Comparison of ENCODE assay signal across 1 cellular context in genomic region chr10:100985336-100985735, GRCh38.
A peak's percentile ranks its signal among the peaks of the same experiment; 100 is the strongest.
TF ChIP-seq lines count a peak whose summit lies in the region.

No MANE protein-coding gene starts in this region.

TF ChIP-seq in HepG2, 621 proteins besides CTCF, POLR2A, EP300 and RAD21:
- TF ChIP-seq SAP130 (CRISPR knock-in tag; IDR thresholded peaks at IDR 0.05; ENCODE audit: low read depth) (peak; percentile 19; the same call in 1 of the 2 replicates), NR2C2 (CRISPR knock-in tag; IDR thresholded peaks at IDR 0.05; ENCODE audit: borderline replicate concordance) (0 out of 2 replicates have a peak, but pooled peaks have one; percentile 12), KMT2A (CRISPR knock-in tag; IDR thresholded peaks at IDR 0.05) (0 out of 2 replicates have a peak, but pooled peaks have one; percentile 24), FOXK1 (CRISPR knock-in tag; IDR thresholded peaks at IDR 0.05; ENCODE audit: borderline replicate concordance, low read depth) (0 out of 2 replicates have a peak, but pooled peaks have one; percentile 18), TFE3 (CRISPR knock-in tag; IDR thresholded peaks at IDR 0.05) (peak; percentile 62), PATZ1 (CRISPR knock-in tag; IDR thresholded peaks at IDR 0.05) (peak; percentile 64), CCDC6 (CRISPR knock-in tag; IDR thresholded peaks at IDR 0.05) (0 out of 2 replicates have a peak, but pooled peaks have one; percentile 46), GATAD2A (CRISPR knock-in tag; IDR thresholded peaks at IDR 0.05) (0 out of 2 replicates have a peak, but pooled peaks have one; percentile 14), FOSL2 (CRISPR knock-in tag; IDR thresholded peaks at IDR 0.05) (0 out of 2 replicates have a peak, but pooled peaks have one; percentile 8), AKNA (CRISPR knock-in tag; IDR thresholded peaks at IDR 0.05; ENCODE audit: borderline replicate concordance) (0 out of 2 replicates have a peak, but pooled peaks have one; percentile 45), SIN3A (IDR thresholded peaks at IDR 0.05; ENCODE audit: borderline replicate concordance, low read depth, low read length) (peak; percentile 50; the same call in 1 of the 2 replicates), HNRNPK (IDR thresholded peaks at IDR 0.05; ENCODE audit: low read depth, low read length, poor library complexity, severe bottlenecking) (peak; percentile 5), FOXO1 (CRISPR knock-in tag; IDR thresholded peaks at IDR 0.05) (no peak), MYC (CRISPR knock-in tag; IDR thresholded peaks at IDR 0.05; ENCODE audit: borderline replicate concordance) (0 out of 2 replicates have a peak, but pooled peaks have one; percentile 24), PAF1 (CRISPR knock-in tag; IDR thresholded peaks at IDR 0.05) (0 out of 2 replicates have a peak, but pooled peaks have one; percentile 40), HMGXB4 (CRISPR knock-in tag; IDR thresholded peaks at IDR 0.05; ENCODE audit: borderline replicate concordance in 1 of 2, low read depth in 1 of 2) (0 out of 4 replicates have a peak, but pooled peaks of 1 of the 2 experiments have one; percentile 16), ZBTB25 (CRISPR knock-in tag; IDR thresholded peaks at IDR 0.05) (peak; percentile 51; the same call in 1 of the 2 replicates), HOMEZ (CRISPR knock-in tag; IDR thresholded peaks at IDR 0.05; ENCODE audit: low read depth) (0 out of 2 replicates have a peak, but pooled peaks have one; percentile 27), POLR2G (IDR thresholded peaks at IDR 0.05; ENCODE audit: low read depth, low read length) (peak; percentile 21; the same call in 1 of the 2 replicates), ZNF740 (CRISPR knock-in tag; IDR thresholded peaks at IDR 0.05) (0 out of 2 replicates have a peak, but pooled peaks have one; percentile 47), RBM22 (optimal IDR thresholded peaks at IDR 0.05; ENCODE audit: low read length) (peak; percentile 80), ZNF331 (CRISPR knock-in tag; IDR thresholded peaks at IDR 0.05) (peak; percentile 30; the same call in 1 of the 2 replicates), FOSL1 (CRISPR knock-in tag; IDR thresholded peaks at IDR 0.05; ENCODE audit: borderline replicate concordance) (no peak), ZBTB10 (CRISPR knock-in tag; IDR thresholded peaks at IDR 0.05; ENCODE audit: borderline replicate concordance) (peak; percentile 33; the same call in 1 of the 2 replicates), ZBTB7B (CRISPR knock-in tag; IDR thresholded peaks at IDR 0.05) (no peak), PHF5A (CRISPR knock-in tag; IDR thresholded peaks at IDR 0.05; ENCODE audit: low read depth, unreplicated experiment) (peak; percentile 55), FOXK2 (IDR thresholded peaks at IDR 0.05) (no peak), MED1 (CRISPR knock-in tag; IDR thresholded peaks at IDR 0.05) (0 out of 2 replicates have a peak, but pooled peaks have one; percentile 18), SP5 (CRISPR knock-in tag; IDR thresholded peaks at IDR 0.05; ENCODE audit: borderline replicate concordance, low read depth) (peak; percentile 48; the same call in 1 of the 2 replicates), TEAD3 (CRISPR knock-in tag; optimal IDR thresholded peaks at IDR 0.05; ENCODE audit: borderline replicate concordance) (peak; percentile 40), FOXA3 (CRISPR knock-in tag; IDR thresholded peaks at IDR 0.05) (0 out of 2 replicates have a peak, but pooled peaks have one; percentile 26), TIGD3 (CRISPR knock-in tag; IDR thresholded peaks at IDR 0.05; ENCODE audit: borderline replicate concordance) (no peak), KDM2A (CRISPR knock-in tag; IDR thresholded peaks at IDR 0.05; ENCODE audit: borderline replicate concordance, low read depth) (peak; percentile 27), ZSCAN25 (CRISPR knock-in tag; IDR thresholded peaks at IDR 0.05) (no peak), GPN1 (CRISPR knock-in tag; IDR thresholded peaks at IDR 0.05; ENCODE audit: borderline replicate concordance) (no peak)
